In the genomic region with DNA sequence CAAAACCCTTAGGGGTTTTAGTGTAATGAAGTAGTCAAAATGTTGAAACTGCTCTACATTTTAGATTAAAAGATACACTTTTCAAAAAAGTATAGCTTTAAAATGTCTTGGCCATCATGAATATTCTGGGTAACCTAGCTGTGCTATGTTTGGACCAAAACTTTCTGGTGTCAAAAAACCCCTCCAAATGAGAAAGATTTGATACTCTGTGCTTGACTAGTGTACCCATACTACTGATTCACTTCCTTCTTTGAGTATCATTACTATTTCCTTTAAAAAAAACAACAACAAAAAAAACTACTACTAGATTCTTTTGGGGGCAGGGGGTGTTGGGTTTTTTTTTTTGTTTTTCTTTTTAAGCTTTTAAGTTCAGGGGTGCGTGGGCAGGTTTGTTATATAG, we compare ENCODE assay signal across 2 cellular contexts.
TF ChIP-seq lines count a peak whose summit lies in the region.

No MANE protein-coding gene starts in this region.

TF ChIP-seq in SK-N-SH, 30 proteins besides CTCF, POLR2A, EP300 and RAD21 (continued from another document):
- TF ChIP-seq, protein P1, sequence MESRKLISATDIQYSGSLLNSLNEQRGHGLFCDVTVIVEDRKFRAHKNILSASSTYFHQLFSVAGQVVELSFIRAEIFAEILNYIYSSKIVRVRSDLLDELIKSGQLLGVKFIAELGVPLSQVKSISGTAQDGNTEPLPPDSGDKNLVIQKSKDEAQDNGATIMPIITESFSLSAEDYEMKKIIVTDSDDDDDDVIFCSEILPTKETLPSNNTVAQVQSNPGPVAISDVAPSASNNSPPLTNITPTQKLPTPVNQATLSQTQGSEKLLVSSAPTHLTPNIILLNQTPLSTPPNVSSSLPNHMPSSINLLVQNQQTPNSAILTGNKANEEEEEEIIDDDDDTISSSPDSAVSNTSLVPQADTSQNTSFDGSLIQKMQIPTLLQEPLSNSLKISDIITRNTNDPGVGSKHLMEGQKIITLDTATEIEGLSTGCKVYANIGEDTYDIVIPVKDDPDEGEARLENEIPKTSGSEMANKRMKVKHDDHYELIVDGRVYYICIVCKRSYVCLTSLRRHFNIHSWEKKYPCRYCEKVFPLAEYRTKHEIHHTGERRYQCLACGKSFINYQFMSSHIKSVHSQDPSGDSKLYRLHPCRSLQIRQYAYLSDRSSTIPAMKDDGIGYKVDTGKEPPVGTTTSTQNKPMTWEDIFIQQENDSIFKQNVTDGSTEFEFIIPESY (IDR thresholded peaks at IDR 0.05; ENCODE audit: borderline replicate concordance, low read depth): no peak
- TF ChIP-seq RCOR1 (IDR thresholded peaks at IDR 0.05; ENCODE audit: low read length) (no peak), FOXJ3 (CRISPR knock-in tag; IDR thresholded peaks at IDR 0.05) (no peak), SIN3A (IDR thresholded peaks at IDR 0.05; ENCODE audit: borderline replicate concordance, low read depth, low read length) (no peak)
TF ChIP-seq in SK-N-SH: peak in this region for 0.

TF ChIP-seq in SK-N-SH treated with all-trans-retinoic acid at 6 μM for 48 hours, 23 proteins besides CTCF, POLR2A, EP300 and RAD21 (continued from another document):
- TF ChIP-seq, protein P2, sequence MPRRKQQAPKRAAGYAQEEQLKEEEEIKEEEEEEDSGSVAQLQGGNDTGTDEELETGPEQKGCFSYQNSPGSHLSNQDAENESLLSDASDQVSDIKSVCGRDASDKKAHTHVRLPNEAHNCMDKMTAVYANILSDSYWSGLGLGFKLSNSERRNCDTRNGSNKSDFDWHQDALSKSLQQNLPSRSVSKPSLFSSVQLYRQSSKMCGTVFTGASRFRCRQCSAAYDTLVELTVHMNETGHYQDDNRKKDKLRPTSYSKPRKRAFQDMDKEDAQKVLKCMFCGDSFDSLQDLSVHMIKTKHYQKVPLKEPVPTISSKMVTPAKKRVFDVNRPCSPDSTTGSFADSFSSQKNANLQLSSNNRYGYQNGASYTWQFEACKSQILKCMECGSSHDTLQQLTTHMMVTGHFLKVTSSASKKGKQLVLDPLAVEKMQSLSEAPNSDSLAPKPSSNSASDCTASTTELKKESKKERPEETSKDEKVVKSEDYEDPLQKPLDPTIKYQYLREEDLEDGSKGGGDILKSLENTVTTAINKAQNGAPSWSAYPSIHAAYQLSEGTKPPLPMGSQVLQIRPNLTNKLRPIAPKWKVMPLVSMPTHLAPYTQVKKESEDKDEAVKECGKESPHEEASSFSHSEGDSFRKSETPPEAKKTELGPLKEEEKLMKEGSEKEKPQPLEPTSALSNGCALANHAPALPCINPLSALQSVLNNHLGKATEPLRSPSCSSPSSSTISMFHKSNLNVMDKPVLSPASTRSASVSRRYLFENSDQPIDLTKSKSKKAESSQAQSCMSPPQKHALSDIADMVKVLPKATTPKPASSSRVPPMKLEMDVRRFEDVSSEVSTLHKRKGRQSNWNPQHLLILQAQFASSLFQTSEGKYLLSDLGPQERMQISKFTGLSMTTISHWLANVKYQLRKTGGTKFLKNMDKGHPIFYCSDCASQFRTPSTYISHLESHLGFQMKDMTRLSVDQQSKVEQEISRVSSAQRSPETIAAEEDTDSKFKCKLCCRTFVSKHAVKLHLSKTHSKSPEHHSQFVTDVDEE (CRISPR knock-in tag; IDR thresholded peaks at IDR 0.05): no peak
- TF ChIP-seq PPARA (CRISPR knock-in tag; IDR thresholded peaks at IDR 0.05; ENCODE audit: borderline replicate concordance) (no peak), SNAI2 (CRISPR knock-in tag; IDR thresholded peaks at IDR 0.05) (no peak), ZNF70 (CRISPR knock-in tag; IDR thresholded peaks at IDR 0.05) (no peak), ZC3H10 (CRISPR knock-in tag; IDR thresholded peaks at IDR 0.05) (no peak), BACH2 (CRISPR knock-in tag; IDR thresholded peaks at IDR 0.05; ENCODE audit: borderline replicate concordance) (no peak), RARB (CRISPR knock-in tag; IDR thresholded peaks at IDR 0.05) (no peak), OSR1 (CRISPR knock-in tag; IDR thresholded peaks at IDR 0.05) (no peak), TCF4 (CRISPR knock-in tag; IDR thresholded peaks at IDR 0.05; ENCODE audit: borderline replicate concordance) (no peak), ZFP3 (CRISPR knock-in tag; IDR thresholded peaks at IDR 0.05) (no peak), TOX (CRISPR knock-in tag; IDR thresholded peaks at IDR 0.05; ENCODE audit: borderline replicate concordance) (no peak), ZNF565 (CRISPR knock-in tag; conservative IDR thresholded peaks at IDR 0.05; ENCODE audit: low read depth) (no peak)
- TF ChIP-seq, protein P3, sequence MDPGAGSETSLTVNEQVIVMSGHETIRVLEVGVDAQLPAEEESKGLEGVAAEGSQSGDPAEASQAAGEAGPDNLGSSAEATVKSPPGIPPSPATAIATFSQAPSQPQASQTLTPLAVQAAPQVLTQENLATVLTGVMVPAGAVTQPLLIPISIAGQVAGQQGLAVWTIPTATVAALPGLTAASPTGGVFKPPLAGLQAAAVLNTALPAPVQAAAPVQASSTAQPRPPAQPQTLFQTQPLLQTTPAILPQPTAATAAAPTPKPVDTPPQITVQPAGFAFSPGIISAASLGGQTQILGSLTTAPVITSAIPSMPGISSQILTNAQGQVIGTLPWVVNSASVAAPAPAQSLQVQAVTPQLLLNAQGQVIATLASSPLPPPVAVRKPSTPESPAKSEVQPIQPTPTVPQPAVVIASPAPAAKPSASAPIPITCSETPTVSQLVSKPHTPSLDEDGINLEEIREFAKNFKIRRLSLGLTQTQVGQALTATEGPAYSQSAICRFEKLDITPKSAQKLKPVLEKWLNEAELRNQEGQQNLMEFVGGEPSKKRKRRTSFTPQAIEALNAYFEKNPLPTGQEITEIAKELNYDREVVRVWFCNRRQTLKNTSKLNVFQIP (CRISPR knock-in tag; IDR thresholded peaks at IDR 0.05; ENCODE audit: borderline replicate concordance, low read depth): no peak
